In genomic region chr16:8682551-8683259, GRCh38 we compare ENCODE assay signal across 25 cellular contexts.
"Had no signal": no experiment of that assay in that cellular context is flagged by ENCODE, and none has a peak within 500 bp of the region (broad histone marks: within the 10 kb centered on the region; RNA-seq: fewer than 3 reads in every experiment).

No MANE protein-coding gene starts in this region.

- H3K27ac ChIP-seq: esophagus squamous epithelium, left ventricle myocardium inferior, lower lobe of right lung, prostate gland, right atrium auricular region, skin epidermis, thoracic aorta, tibial nerve, upper lobe of right lung, uterus had no signal

- H3K36me3 ChIP-seq: esophagus squamous epithelium, left ventricle myocardium inferior, lower lobe of right lung, prostate gland, right atrium auricular region, thoracic aorta, upper lobe of right lung, uterus had no signal

- FAIRE-seq: endometrium had no signal

- H3K4me1 ChIP-seq: lower lobe of right lung, upper lobe of right lung, uterus had no signal

- DNase-seq: cortex of kidney; effector memory CD8-positive, alpha-beta T cell; esophagus squamous epithelium; foreskin melanocyte; hypothalamus; immature natural killer cell; islet precursor cell; kidney glomerular epithelial cell; left colon; left ventricle myocardium inferior; lower lobe of right lung; naive thymus-derived CD8-positive, alpha-beta T cell; nephron progenitor cell; nucleus accumbens; stimulated activated CD4-positive, alpha-beta T cell treated with anti-CD3 and anti-CD28 coated beads, Interleukin-15, amount 100 ng/mL, for 24 hours; stimulated activated CD4-positive, alpha-beta T cell treated with anti-CD3 and anti-CD28 coated beads, Interleukin-2, amount 100 ng/mL, for 48 hours; stimulated activated naive B cell treated with anti-CD40 and anti-IgM and Interleukin-4, amounts not matched to agents 10 μg/mL and 1 μg/mL and 100 μg/mL, for 72 hours; upper lobe of right lung; uterus had no signal

- H3K9me3 ChIP-seq: esophagus squamous epithelium, lower lobe of right lung, prostate gland, right atrium auricular region, thoracic aorta, upper lobe of right lung, uterus had no signal

- H3K4me3 ChIP-seq: esophagus squamous epithelium, left ventricle myocardium inferior, lower lobe of right lung, prostate gland, right atrium auricular region, skin epidermis, thoracic aorta, tibial nerve, upper lobe of right lung, uterus had no signal

- H3K27me3 ChIP-seq: esophagus squamous epithelium, right atrium auricular region, tibial nerve, upper lobe of right lung, uterus had no signal

- ATAC-seq: effector memory CD8-positive, alpha-beta T cell; left colon; lower lobe of right lung; naive thymus-derived CD8-positive, alpha-beta T cell; stimulated activated naive B cell treated with anti-CD40 and anti-IgM and Interleukin-4, amounts not matched to agents 10 μg/mL and 1 μg/mL and 100 μg/mL, for 72 hours; upper lobe of right lung had no signal
